Comparison of ENCODE assay signal across 23 cellular contexts in genomic region chr13:43246382-43246781, GRCh38.
DNase-seq lines count a peak whose midpoint lies in the region; ATAC-seq and TF ChIP-seq lines count a peak whose summit lies in the region.
"Had no signal": no experiment of that assay in that cellular context is flagged by ENCODE, and none has a peak within 500 bp of the region (broad histone marks: within the 10 kb centered on the region; RNA-seq: fewer than 3 reads in every experiment).

No MANE protein-coding gene starts in this region.

- H3K18ac ChIP-seq in IMR-90 (ENCODE audit: low read depth, low read length), result peak overlapping the region; percentile 62
- H3K18ac ChIP-seq in mesenchymal stem cell (ENCODE audit: low read depth in 1 of 2, low read length in 2 of 2), result peak overlapping the region; percentile 25 to 37

- WGBS in IMR-90 (ENCODE audit: extremely low coverage in 2 of 2, insufficient read length in 1 of 2), 2 experiments, result 64% methylated on average over 3 of the region's 3 CpGs; no CpG with 5 or more reads in 1 of the 2 experiments
- WGBS in mesenchymal stem cell, result 67% methylated on average over 3 of the region's 3 CpGs
- 61% methylated on average over 3 of the region's 3 CpGs for WGBS in SK-N-SH (ENCODE audit: low lambda C conversion rate)

- no peak overlapping the region for H3K56ac ChIP-seq in IMR-90 (ENCODE audit: extremely low read depth, insufficient read depth, low read length)

- H4K20me1 ChIP-seq in IMR-90 (ENCODE audit: insufficient read depth, low read length) (no peaks in the 10 kb centered on the region), SK-N-SH (ENCODE audit: insufficient read depth) (no peaks in the 10 kb centered on the region)
- H4K20me1 ChIP-seq: BLaER1 treated with 17β-estradiol and CSF1 and Interleukin-3, amounts not matched to agents 10 nM and 100 nM had no signal

- H4K8ac ChIP-seq in IMR-90 (ENCODE audit: low read depth in 2 of 2, low read length in 2 of 2), result peak overlapping the region; percentile 70 to 99; a peak in 3 of 4 replicates
- peak overlapping the region; percentile 52 for H4K8ac ChIP-seq in mesenchymal stem cell (ENCODE audit: low read length)

- BruUV-seq in IMR-90 (replicated peaks; lab: Mats Ljungman, UMichigan), result no TSS peak

- H3K9ac ChIP-seq in IMR-90 (ENCODE audit: low read depth, low read length), result no peak overlapping the region
- no peak overlapping the region for H3K9ac ChIP-seq in mesenchymal stem cell (ENCODE audit: low read length)
- H3K9ac ChIP-seq in SK-N-SH, result no peak overlapping the region
- H3K9ac ChIP-seq: BLaER1 treated with 17β-estradiol and CSF1 and Interleukin-3, amounts not matched to agents 10 nM and 100 nM had no signal

- H4K91ac ChIP-seq in IMR-90 (ENCODE audit: insufficient read depth, low read depth, low read length) (peak overlapping the region; percentile 79), mesenchymal stem cell (ENCODE audit: low read length) (no peak overlapping the region)

- peak overlapping the region; percentile 38 for H2AFZ ChIP-seq in IMR-90 (replicated peaks; ENCODE audit: low read length, poor library complexity)
- H2AFZ ChIP-seq in mesenchymal stem cell (ENCODE audit: low read depth, low read length), result no peak overlapping the region
- H2AFZ ChIP-seq in SK-N-SH (ENCODE audit: low read depth), result no peak overlapping the region

- peak overlapping the region; percentile 59 for H3K4ac ChIP-seq in IMR-90 (ENCODE audit: low read depth, low read length)
- peak overlapping the region in 1 of 2 experiments; percentile 6 for H3K4ac ChIP-seq in mesenchymal stem cell (ENCODE audit: low read depth in 1 of 2, low read length in 2 of 2)

- H2AK5ac ChIP-seq in IMR-90 (ENCODE audit: low read depth, low read length) (peak overlapping the region; percentile 93), mesenchymal stem cell (ENCODE audit: low read length, severe bottlenecking) (peak overlapping the region; percentile 28)

- H3K36me3 ChIP-seq in IMR-90 (ENCODE audit: control insufficient read depth, insufficient read depth, low read length) (no peaks in the 10 kb centered on the region), RWPE2 (ENCODE audit: low read depth) (no peaks in the 10 kb centered on the region), mesenchymal stem cell (ENCODE audit: control insufficient read depth in 1 of 2, insufficient read depth in 2 of 2, low read depth in 1 of 2, low read length in 2 of 2) (no peaks in the 10 kb centered on the region), SK-N-SH (replicated peaks in 1 of 2; ENCODE audit: control insufficient read depth in 1 of 2, insufficient read depth in 2 of 2, low read length in 1 of 2) (no peaks in the 10 kb centered on the region)
- H3K36me3 ChIP-seq: BLaER1 treated with 17β-estradiol and CSF1 and Interleukin-3, amounts not matched to agents 10 nM and 100 nM; MG63; Peyer's patch had no signal

- H3K4me1 ChIP-seq in IMR-90 (ENCODE audit: control insufficient read depth, insufficient read depth, low read length) (peaks cover 15% of the 10 kb centered on the region), RWPE2 (ENCODE audit: insufficient read depth, poor library complexity, severe bottlenecking) (peaks cover 21% of the 10 kb centered on the region), mesenchymal stem cell (ENCODE audit: control insufficient read depth, insufficient read depth, low read depth, low read length) (peaks cover 6% of the 10 kb centered on the region), SK-N-SH (ENCODE audit: control insufficient read depth in 1 of 2, insufficient read depth in 2 of 2, low read depth in 1 of 2, low read length in 1 of 2) (peaks cover 0 to 11% of the 10 kb centered on the region in 2 experiments; a peak in 2 of 4 replicates)
- H3K4me1 ChIP-seq: A549, Peyer's patch had no signal

- H3K4me2 ChIP-seq in IMR-90 (ENCODE audit: low read depth, low read length) (no peak overlapping the region), mesenchymal stem cell (ENCODE audit: low read length, poor library complexity, severe bottlenecking) (no peak overlapping the region), SK-N-SH (no peak overlapping the region)
- H3K4me2 ChIP-seq: A549; BLaER1 treated with 17β-estradiol and CSF1 and Interleukin-3, amounts not matched to agents 10 nM and 100 nM had no signal

- peak overlapping the region; percentile 68 for H2BK5ac ChIP-seq in IMR-90 (ENCODE audit: low read depth, low read length, poor library complexity, severe bottlenecking)
- H2BK5ac ChIP-seq in mesenchymal stem cell (ENCODE audit: low read depth, low read length, poor library complexity, severe bottlenecking), result no peak overlapping the region

- H2BK12ac ChIP-seq in mesenchymal stem cell (ENCODE audit: low read length in 2 of 2), result peak overlapping the region; percentile 17 to 46

- DNase-seq in ELR (ENCODE audit: low read depth) (peak; percentile 25), IMR-90 (peak; percentile 34), RWPE2 (ENCODE audit: low spot score) (no peak), mesenchymal stem cell (no peak), NOMO-1 treated with dmso at 0.1 percent for 144 hours (lab: John Stamatoyannopoulos, UW; ENCODE audit: unreplicated experiment) (no peak), NCI-H2196 treated with DMSO at 0.1 percent for 48 hours (lab: John Stamatoyannopoulos, UW; ENCODE audit: unreplicated experiment) (no peak), SK-N-SH (no peak)
- DNase-seq: AML-193; CD4-positive, alpha-beta T cell; GDM1; HCEC 1CT; MG63; NCI-H1417; NCI-H1694; NCI-H2029 treated with DMSO at 0.1 percent for 48 hours; NCI-H2227 treated with DMSO at 0.1 percent for 48 hours; NCI-H526 treated with DMSO at 0.1 percent for 48 hours; Peyer's patch had no signal

- H3K14ac ChIP-seq in IMR-90 (replicated peaks; ENCODE audit: low read depth, low read length) (peak overlapping the region; percentile 64), mesenchymal stem cell (ENCODE audit: low read length in 2 of 2) (no peak overlapping the region)

- H2BK120ac ChIP-seq in IMR-90 (ENCODE audit: low read depth, low read length) (peak overlapping the region; percentile 88), mesenchymal stem cell (ENCODE audit: low read depth, low read length) (peak overlapping the region; percentile 36)

- dilution Hi-C loops in IMR-90 (cut with HindIII; ENCODE audit: low sequenced_read_pairs, unreplicated experiment), result no loop called here

- in situ Hi-C loops in IMR-90 (cut with MboI; ENCODE audit: low sequenced_read_pairs), result no loop called here

- intact Hi-C loops in IMR-90 (cut with micrococcal nuclease), result no loop called here

- peak overlapping the region; percentile 52; the same call in 1 of the 2 replicates for H4K5ac ChIP-seq in IMR-90 (ENCODE audit: low read depth, low read length)

- H3K79me1 ChIP-seq in IMR-90 (ENCODE audit: low read depth in 1 of 2, low read length in 2 of 2) (no peaks in the 10 kb centered on the region), mesenchymal stem cell (replicated peaks; ENCODE audit: low read length, poor library complexity, severe bottlenecking) (no peaks in the 10 kb centered on the region)

- H3K9me1 ChIP-seq in IMR-90 (ENCODE audit: insufficient read depth, low read length), result peaks cover 9% of the 10 kb centered on the region

- H3K23ac ChIP-seq in IMR-90 (ENCODE audit: low read depth, low read length), result 0 out of 2 replicates have a peak overlapping the region, but pooled peaks have one; percentile 1
- H3K23ac ChIP-seq in mesenchymal stem cell (ENCODE audit: low read length in 2 of 2), result no peak overlapping the region

- no peak for TF ChIP-seq POLR2A in IMR-90 (IDR thresholded peaks at IDR 0.05; ENCODE audit: low read depth, low read length)

- POLR2A ChIA-PET in IMR-90 (lab: Charles Lee; ENCODE audit: unreplicated experiment) (no interaction called here), SK-N-SH (lab: Yijun Ruan, JAX) (no interaction called here)

- peak overlapping the region; percentile 95; the same call in 2 of the 3 replicates for H2BK15ac ChIP-seq in IMR-90 (ENCODE audit: low read depth, low read length)
- H2BK15ac ChIP-seq in mesenchymal stem cell (ENCODE audit: low read depth, poor library complexity, severe bottlenecking), result peak overlapping the region; percentile 44

- CTCF ChIA-PET in IMR-90 (lab: Yijun Ruan, JAX) (no interaction called here), SK-N-SH (lab: Yijun Ruan, JAX) (interaction anchor here (1.3 kb wide), 1 partner anchor 59 kb away, joined by 4 read pairs; no protein-coding TSS in a partner anchor)

- peak overlapping the region; percentile 20; the same call in 1 of the 2 replicates for H3K27ac ChIP-seq in IMR-90 (ENCODE audit: insufficient read depth, low read length)
- peak overlapping the region; percentile 77 for H3K27ac ChIP-seq in RWPE2 (ENCODE audit: poor library complexity, severe bottlenecking)
- no peak overlapping the region for H3K27ac ChIP-seq in mesenchymal stem cell (ENCODE audit: low read length, poor library complexity, severe bottlenecking)
- H3K27ac ChIP-seq in SK-N-SH (ENCODE audit: low read depth in 2 of 2, low read length in 1 of 2), result peak overlapping the region in 1 of 2 experiments; percentile 86; a peak in 1 of 4 replicates
- H3K27ac ChIP-seq: A549; BLaER1 treated with 17β-estradiol and CSF1 and Interleukin-3, amounts not matched to agents 10 nM and 100 nM; HL-60; Peyer's patch had no signal

- no peaks in the 10 kb centered on the region for H3K9me2 ChIP-seq in SK-N-SH

- H3K4me3 ChIP-seq in IMR-90 (ENCODE audit: insufficient read depth, low read depth, low read length) (no peak overlapping the region), RWPE2 (ENCODE audit: severe bottlenecking) (no peak overlapping the region), mesenchymal stem cell (ENCODE audit: insufficient read depth in 1 of 2, low read depth in 1 of 2, low read length in 2 of 2) (no peak overlapping the region), SK-N-SH (ENCODE audit: low read depth in 2 of 2, low read length in 1 of 2) (no peak overlapping the region)
- H3K4me3 ChIP-seq: A549; BLaER1 treated with 17β-estradiol and CSF1 and Interleukin-3, amounts not matched to agents 10 nM and 100 nM; GM12878; K562; MG63; Peyer's patch had no signal

- ATAC-seq in IMR-90 (ENCODE audit: low read depth), result no peak
- ATAC-seq in RWPE2 (ENCODE audit: low read depth), result no peak
- ATAC-seq: A549, GM12878, K562 had no signal

- TF ChIP-seq RAD21 in IMR-90 (IDR thresholded peaks at IDR 0.05; ENCODE audit: low read length), result no peak
- TF ChIP-seq RAD21 in SK-N-SH (IDR thresholded peaks at IDR 0.05; ENCODE audit: low read length), result no peak

- H3K9me3 ChIP-seq in IMR-90 (ENCODE audit: control insufficient read depth, insufficient read depth, low read length) (no peaks in the 10 kb centered on the region), RWPE2 (ENCODE audit: severe bottlenecking) (no peaks in the 10 kb centered on the region), mesenchymal stem cell (ENCODE audit: control insufficient read depth, low read length) (no peaks in the 10 kb centered on the region), SK-N-SH (no peaks in the 10 kb centered on the region)
- H3K9me3 ChIP-seq: A549; BLaER1 treated with 17β-estradiol and CSF1 and Interleukin-3, amounts not matched to agents 10 nM and 100 nM; MG63; Peyer's patch had no signal

- H3K27me3 ChIP-seq in IMR-90 (ENCODE audit: control insufficient read depth, insufficient read depth, low read length) (no peaks in the 10 kb centered on the region), RWPE2 (ENCODE audit: insufficient read depth, poor library complexity, severe bottlenecking) (no peaks in the 10 kb centered on the region), mesenchymal stem cell (ENCODE audit: control insufficient read depth in 1 of 2, insufficient read depth in 1 of 2, low read length in 2 of 2) (no peaks in the 10 kb centered on the region), SK-N-SH (ENCODE audit: insufficient read depth) (no peaks in the 10 kb centered on the region)
- H3K27me3 ChIP-seq: BLaER1 treated with 17β-estradiol and CSF1 and Interleukin-3, amounts not matched to agents 10 nM and 100 nM; MG63; Peyer's patch had no signal

- TF ChIP-seq CTCF in IMR-90 (conservative IDR thresholded peaks at IDR 0.05; ENCODE audit: low read depth, low read length), result no peak
- TF ChIP-seq CTCF in RWPE2 (IDR thresholded peaks at IDR 0.05; ENCODE audit: poor library complexity, severe bottlenecking), result no peak
- TF ChIP-seq CTCF in SK-N-SH (IDR thresholded peaks at IDR 0.05), result no peak

- peaks cover 9% of the 10 kb centered on the region for H3F3A ChIP-seq in SK-N-SH (replicated peaks; ENCODE audit: insufficient read depth)

- no peak for TF ChIP-seq EP300 in SK-N-SH (IDR thresholded peaks at IDR 0.05; ENCODE audit: borderline replicate concordance in 1 of 2, low read depth in 1 of 2, low read length in 1 of 2)

- H3K79me2 ChIP-seq in SK-N-SH (ENCODE audit: insufficient read depth), result no peaks in the 10 kb centered on the region

- peak overlapping the region; percentile 91 for H2BK20ac ChIP-seq in IMR-90 (ENCODE audit: low read depth, low read length)

- H2AK9ac ChIP-seq in IMR-90 (replicated peaks; ENCODE audit: low read depth, low read length, poor library complexity), result peak overlapping the region; percentile 60

Comparison
In these comparisons a context has a peak if more than half of its experiments do, and no peak if none do; other contexts are left out.
1. DNase-seq: peak in ELR (single experiment) and IMR-90 (single experiment); none in RWPE2 (single experiment), mesenchymal stem cell (single experiment), NOMO-1 treated with dmso at 0.1 percent for 144 hours (single experiment), NCI-H2196 treated with DMSO at 0.1 percent for 48 hours (single experiment) and SK-N-SH (single experiment).